1 cellular context compared by ENCODE assay signal in genomic region chr2:240136013-240136670, GRCh38.
TF ChIP-seq lines count a peak whose summit lies in the region.

COPS9 (minus strand) TSS chr2:240136305; CDS start chr2:240136284, 21 bp downstream.

TF ChIP-seq in HepG2, 621 proteins besides CTCF, POLR2A, EP300 and RAD21 (continued from another document and continues in another):
- TF ChIP-seq MLXIP (CRISPR knock-in tag; IDR thresholded peaks at IDR 0.05; ENCODE audit: borderline replicate concordance) (no peak), SRSF9 (IDR thresholded peaks at IDR 0.05; ENCODE audit: borderline replicate concordance, insufficient read depth, low read depth, low read length, poor library complexity, severe bottlenecking) (no peak), AGO1 (IDR thresholded peaks at IDR 0.05; ENCODE audit: low read depth, low read length, poor library complexity, severe bottlenecking) (peak; percentile 84), CAMTA2 (CRISPR knock-in tag; IDR thresholded peaks at IDR 0.05; ENCODE audit: borderline replicate concordance) (no peak), NR2F2 (IDR thresholded peaks at IDR 0.05; ENCODE audit: borderline replicate concordance, low read depth) (no peak), RBAK (CRISPR knock-in tag; IDR thresholded peaks at IDR 0.05) (no peak), RFXANK (CRISPR knock-in tag; IDR thresholded peaks at IDR 0.05) (no peak; the same call in 1 of the 2 replicates), CHD4 (IDR thresholded peaks at IDR 0.05; ENCODE audit: borderline replicate concordance, low read length) (no peak), FOXC1 (CRISPR knock-in tag; IDR thresholded peaks at IDR 0.05; ENCODE audit: borderline replicate concordance) (no peak), MNT (IDR thresholded peaks at IDR 0.05) (peak; percentile 4; the same call in 1 of the 2 replicates), ZNF678 (CRISPR knock-in tag; IDR thresholded peaks at IDR 0.05) (peak; percentile 87), ZBTB43 (CRISPR knock-in tag; conservative IDR thresholded peaks at IDR 0.05) (0 out of 2 replicates have a peak, but pooled peaks have one; percentile 38), NFIC (IDR thresholded peaks at IDR 0.05; ENCODE audit: low read length) (no peak; the same call in 1 of the 2 replicates), ZNF530 (CRISPR knock-in tag; IDR thresholded peaks at IDR 0.05; ENCODE audit: low read depth) (no peak), HMGXB3 (CRISPR knock-in tag; IDR thresholded peaks at IDR 0.05; ENCODE audit: borderline replicate concordance) (no peak), ZSCAN12 (CRISPR knock-in tag; IDR thresholded peaks at IDR 0.05) (0 out of 2 replicates have a peak, but pooled peaks have one; percentile 67), ZNF441 (CRISPR knock-in tag; IDR thresholded peaks at IDR 0.05; ENCODE audit: borderline replicate concordance) (peak; percentile 60), MXI1 (IDR thresholded peaks at IDR 0.05; ENCODE audit: borderline replicate concordance, low read depth, low read length) (peak; percentile 75; the same call in 1 of the 3 replicates), NFYC (CRISPR knock-in tag; IDR thresholded peaks at IDR 0.05) (no peak), DRAP1 (CRISPR knock-in tag; IDR thresholded peaks at IDR 0.05) (peak; percentile 52; the same call in 1 of the 2 replicates), NFATC3 (CRISPR knock-in tag; IDR thresholded peaks at IDR 0.05) (no peak), RXRB (CRISPR knock-in tag; IDR thresholded peaks at IDR 0.05; ENCODE audit: borderline replicate concordance) (peak; percentile 39; the same call in 1 of the 2 replicates), GATAD1 (CRISPR knock-in tag; IDR thresholded peaks at IDR 0.05) (peak; percentile 95), DR1 (CRISPR knock-in tag; IDR thresholded peaks at IDR 0.05) (peak; percentile 69; the same call in 1 of the 2 replicates), ZMAT3 (CRISPR knock-in tag; conservative IDR thresholded peaks at IDR 0.05) (peak; percentile 92), ARID2 (CRISPR knock-in tag; IDR thresholded peaks at IDR 0.05; ENCODE audit: borderline replicate concordance) (0 out of 2 replicates have a peak, but pooled peaks have one; percentile 11), POLR2AphosphoS2 (IDR thresholded peaks at IDR 0.05; ENCODE audit: low read depth, low read length) (no peak), ZNF280D (CRISPR knock-in tag; IDR thresholded peaks at IDR 0.05) (no peak), YEATS4 (CRISPR knock-in tag; IDR thresholded peaks at IDR 0.05; ENCODE audit: borderline replicate concordance) (peak; percentile 91), ZMYM4 (CRISPR knock-in tag; IDR thresholded peaks at IDR 0.05) (peak; percentile 74), U2AF1 (optimal IDR thresholded peaks at IDR 0.05; ENCODE audit: low read depth, low read length) (peak; percentile 97), ZFYVE20 (CRISPR knock-in tag; IDR thresholded peaks at IDR 0.05; ENCODE audit: borderline replicate concordance, low read depth) (no peak), SMARCE1 (IDR thresholded peaks at IDR 0.05; ENCODE audit: borderline replicate concordance) (no peak), ZNF556 (CRISPR knock-in tag; IDR thresholded peaks at IDR 0.05; ENCODE audit: borderline replicate concordance) (peak; percentile 66; the same call in 1 of the 2 replicates), FOXA1 (IDR thresholded peaks at IDR 0.05) (no peak), FOXA1 (CRISPR knock-in tag; IDR thresholded peaks at IDR 0.05) (no peak)
- TF ChIP-seq, protein P1, sequence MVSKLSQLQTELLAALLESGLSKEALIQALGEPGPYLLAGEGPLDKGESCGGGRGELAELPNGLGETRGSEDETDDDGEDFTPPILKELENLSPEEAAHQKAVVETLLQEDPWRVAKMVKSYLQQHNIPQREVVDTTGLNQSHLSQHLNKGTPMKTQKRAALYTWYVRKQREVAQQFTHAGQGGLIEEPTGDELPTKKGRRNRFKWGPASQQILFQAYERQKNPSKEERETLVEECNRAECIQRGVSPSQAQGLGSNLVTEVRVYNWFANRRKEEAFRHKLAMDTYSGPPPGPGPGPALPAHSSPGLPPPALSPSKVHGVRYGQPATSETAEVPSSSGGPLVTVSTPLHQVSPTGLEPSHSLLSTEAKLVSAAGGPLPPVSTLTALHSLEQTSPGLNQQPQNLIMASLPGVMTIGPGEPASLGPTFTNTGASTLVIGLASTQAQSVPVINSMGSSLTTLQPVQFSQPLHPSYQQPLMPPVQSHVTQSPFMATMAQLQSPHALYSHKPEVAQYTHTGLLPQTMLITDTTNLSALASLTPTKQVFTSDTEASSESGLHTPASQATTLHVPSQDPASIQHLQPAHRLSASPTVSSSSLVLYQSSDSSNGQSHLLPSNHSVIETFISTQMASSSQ (IDR thresholded peaks at IDR 0.05; ENCODE audit: low read depth) = no peak
- TF ChIP-seq, protein P1 (CRISPR knock-in tag; IDR thresholded peaks at IDR 0.05; ENCODE audit: borderline replicate concordance) = peak; percentile 76; the same call in 1 of the 2 replicates
- TF ChIP-seq, protein P2, sequence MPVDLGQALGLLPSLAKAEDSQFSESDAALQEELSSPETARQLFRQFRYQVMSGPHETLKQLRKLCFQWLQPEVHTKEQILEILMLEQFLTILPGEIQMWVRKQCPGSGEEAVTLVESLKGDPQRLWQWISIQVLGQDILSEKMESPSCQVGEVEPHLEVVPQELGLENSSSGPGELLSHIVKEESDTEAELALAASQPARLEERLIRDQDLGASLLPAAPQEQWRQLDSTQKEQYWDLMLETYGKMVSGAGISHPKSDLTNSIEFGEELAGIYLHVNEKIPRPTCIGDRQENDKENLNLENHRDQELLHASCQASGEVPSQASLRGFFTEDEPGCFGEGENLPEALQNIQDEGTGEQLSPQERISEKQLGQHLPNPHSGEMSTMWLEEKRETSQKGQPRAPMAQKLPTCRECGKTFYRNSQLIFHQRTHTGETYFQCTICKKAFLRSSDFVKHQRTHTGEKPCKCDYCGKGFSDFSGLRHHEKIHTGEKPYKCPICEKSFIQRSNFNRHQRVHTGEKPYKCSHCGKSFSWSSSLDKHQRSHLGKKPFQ (CRISPR knock-in tag; IDR thresholded peaks at IDR 0.05; ENCODE audit: insufficient replicate concordance) = peak; percentile 40
